ENCODE assay signal across 19 cellular contexts in genomic region chr3:178308696-178309278, GRCh38.
"Had no signal": no experiment of that assay in that cellular context is flagged by ENCODE, and none has a peak within 500 bp of the region (broad histone marks: within the 10 kb centered on the region; RNA-seq: fewer than 3 reads in every experiment).

No MANE protein-coding gene starts in this region.

- H3K4me1 ChIP-seq: body of pancreas, left lung had no signal

- H3K27ac Mint-ChIP-seq: activated CD4-positive, alpha-beta memory T cell treated with anti-CD3 and anti-CD28 coated beads for 36 hours; activated CD4-positive, alpha-beta T cell treated with anti-CD3 and anti-CD28 coated beads for 36 hours; activated naive CD4-positive, alpha-beta T cell treated with anti-CD3 and anti-CD28 coated beads, Interleukin-2, amount 50 U/mL, for 24 hours; natural killer cell; stimulated activated effector memory CD8-positive, alpha-beta T cell treated with anti-CD3 and anti-CD28 coated beads, Interleukin-12 subunit alpha, Interleukin-12 subunit beta, amount 100 ng/mL, for 72 hours had no signal

- ATAC-seq: activated CD4-positive, alpha-beta T cell treated with anti-CD3 and anti-CD28 coated beads for 36 hours; body of pancreas; left lung; natural killer cell; stimulated activated effector memory CD8-positive, alpha-beta T cell treated with anti-CD3 and anti-CD28 coated beads, Interleukin-12 subunit alpha, Interleukin-12 subunit beta, amount 100 ng/mL, for 72 hours had no signal

- H3K27me3 ChIP-seq: body of pancreas, hepatocyte, left lung, neutrophil had no signal

- H3K9me3 Mint-ChIP-seq: activated CD4-positive, alpha-beta memory T cell treated with anti-CD3 and anti-CD28 coated beads for 36 hours; activated naive CD4-positive, alpha-beta T cell treated with anti-CD3 and anti-CD28 coated beads, Interleukin-2, amount 50 U/mL, for 24 hours; natural killer cell; stimulated activated effector memory CD8-positive, alpha-beta T cell treated with anti-CD3 and anti-CD28 coated beads, Interleukin-12 subunit alpha, Interleukin-12 subunit beta, amount 100 ng/mL, for 72 hours had no signal

- DNase-seq: activated CD4-positive, alpha-beta memory T cell treated with anti-CD3 and anti-CD28 coated beads for 36 hours; activated CD4-positive, alpha-beta T cell treated with anti-CD3 and anti-CD28 coated beads for 36 hours; activated effector memory CD4-positive, alpha-beta T cell treated with anti-CD3 and anti-CD28 coated beads, Interleukin-2, amount 50 U/mL, for 16 hours; activated T-cell treated with anti-CD3 and anti-CD28 coated beads, Interleukin-2, amount 50 U/mL, for 48 hours; amniotic stem cell; body of pancreas; caudate nucleus; effector memory CD4-positive, alpha-beta T cell; kidney; left lung; mesenchymal stem cell; natural killer cell had no signal

- H3K27ac ChIP-seq: body of pancreas, coronary artery, epithelial cell of prostate, hepatocyte, left lung, neutrophil, thoracic aorta had no signal

- H3K4me1 Mint-ChIP-seq: activated CD4-positive, alpha-beta T cell treated with anti-CD3 and anti-CD28 coated beads for 36 hours; activated naive CD4-positive, alpha-beta T cell treated with anti-CD3 and anti-CD28 coated beads, Interleukin-2, amount 50 U/mL, for 24 hours; natural killer cell; stimulated activated effector memory CD8-positive, alpha-beta T cell treated with anti-CD3 and anti-CD28 coated beads, Interleukin-12 subunit alpha, Interleukin-12 subunit beta, amount 100 ng/mL, for 72 hours had no signal

- H3K79me2 ChIP-seq: hepatocyte had no signal

- H3K4me3 ChIP-seq: body of pancreas, coronary artery, hepatocyte, left lung, thoracic aorta had no signal

- H3K4me2 ChIP-seq: hepatocyte had no signal

- H3K4me3 Mint-ChIP-seq: activated CD4-positive, alpha-beta memory T cell treated with anti-CD3 and anti-CD28 coated beads for 36 hours; activated CD4-positive, alpha-beta T cell treated with anti-CD3 and anti-CD28 coated beads for 36 hours; activated naive CD4-positive, alpha-beta T cell treated with anti-CD3 and anti-CD28 coated beads, Interleukin-2, amount 50 U/mL, for 24 hours; natural killer cell; stimulated activated effector memory CD8-positive, alpha-beta T cell treated with anti-CD3 and anti-CD28 coated beads, Interleukin-12 subunit alpha, Interleukin-12 subunit beta, amount 100 ng/mL, for 72 hours had no signal

- H3K9me3 ChIP-seq: body of pancreas, left lung, neutrophil, thoracic aorta had no signal

- H2AFZ ChIP-seq: hepatocyte had no signal

- H3K36me3 Mint-ChIP-seq: activated CD4-positive, alpha-beta memory T cell treated with anti-CD3 and anti-CD28 coated beads for 36 hours; activated naive CD4-positive, alpha-beta T cell treated with anti-CD3 and anti-CD28 coated beads, Interleukin-2, amount 50 U/mL, for 24 hours; natural killer cell; stimulated activated effector memory CD8-positive, alpha-beta T cell treated with anti-CD3 and anti-CD28 coated beads, Interleukin-12 subunit alpha, Interleukin-12 subunit beta, amount 100 ng/mL, for 72 hours had no signal

- H3K27me3 Mint-ChIP-seq: activated CD4-positive, alpha-beta memory T cell treated with anti-CD3 and anti-CD28 coated beads for 36 hours; activated CD4-positive, alpha-beta T cell treated with anti-CD3 and anti-CD28 coated beads for 36 hours; activated naive CD4-positive, alpha-beta T cell treated with anti-CD3 and anti-CD28 coated beads, Interleukin-2, amount 50 U/mL, for 24 hours had no signal

- H3K36me3 ChIP-seq: left lung, neutrophil, thoracic aorta had no signal
